ENCODE assay signal across 11 cellular contexts in the genomic region with DNA sequence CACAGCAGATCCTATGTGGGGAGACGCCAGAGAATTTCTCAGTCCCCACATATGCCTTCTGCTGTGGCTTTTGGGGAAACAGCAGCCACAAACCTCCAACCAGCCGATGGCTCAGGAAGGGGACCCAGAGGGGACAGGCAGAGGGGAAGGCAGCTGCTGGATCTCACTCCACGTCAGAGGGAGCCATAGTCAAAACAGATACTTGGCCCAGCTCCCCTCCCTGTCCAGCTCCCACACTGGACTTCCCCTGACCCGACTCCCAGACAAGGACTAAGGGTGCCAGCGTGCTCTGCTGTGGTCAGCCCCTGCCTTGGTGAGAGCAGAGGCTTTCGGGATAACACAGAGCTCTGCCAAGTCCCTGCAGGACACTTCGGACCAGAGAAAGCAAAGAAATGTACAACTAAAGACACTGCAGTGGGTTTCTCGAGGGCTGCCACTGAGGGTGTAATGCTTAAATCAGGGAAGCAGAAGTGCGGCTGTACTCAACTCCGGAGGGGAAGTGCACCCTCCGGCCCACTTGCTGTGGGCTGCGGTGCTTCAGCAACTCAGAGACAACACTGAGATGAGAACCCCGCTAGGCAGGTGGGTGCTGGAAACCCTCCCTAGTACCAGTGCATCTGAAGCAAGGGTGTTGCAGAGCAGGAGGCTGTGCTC. TPM values are rescaled to one million over a fixed set of nuclear protein-coding genes. Genes with fewer than 3 reads are reported as not detected.
DNase-seq lines count a peak whose midpoint lies in the region; ATAC-seq and TF ChIP-seq lines count a peak whose summit lies in the region.
"Had no signal": no experiment of that assay in that cellular context is flagged by ENCODE, and none has a peak within 500 bp of the region (broad histone marks: within the 10 kb centered on the region; RNA-seq: fewer than 3 reads in every experiment).

No MANE protein-coding gene starts in this region.

- intact Hi-C loops in adrenal gland (cut with DNase I) = no loop called here
- intact Hi-C loops in left ventricle myocardium superior (cut with micrococcal nuclease) = no loop called here

- H3K4me3 Mint-ChIP-seq in activated CD4-positive, alpha-beta memory T cell treated with anti-CD3 and anti-CD28 coated beads, Interleukin-2, amount 10 ng/mL, durations not matched to agents 7 days and 5 days = no peak overlapping the region
- H3K4me3 Mint-ChIP-seq: activated CD8-positive, alpha-beta memory T cell treated with anti-CD3 and anti-CD28 coated beads, Interleukin-2, amount 10 ng/mL, durations not matched to agents 7 days and 5 days had no signal

- CTCF ChIA-PET in activated CD4-positive, alpha-beta memory T cell treated with anti-CD3 and anti-CD28 coated beads, Interleukin-2, amount 10 ng/mL, durations not matched to agents 7 days and 5 days (lab: Charles Lee) = no interaction called here

- WGBS in adrenal gland, 4 donors = 56 to 86% (median 62%) methylated on average over 8 to 13 of the region's 13 CpGs

- ATAC-seq in left ventricle myocardium superior = peak; percentile 73
- no peak for ATAC-seq in GM18498 (IDR thresholded peaks at IDR 0.05; ENCODE audit: unreplicated experiment)
- ATAC-seq: activated CD8-positive, alpha-beta memory T cell treated with anti-CD3 and anti-CD28 coated beads, Interleukin-2, amount 10 ng/mL, durations not matched to agents 7 days and 5 days; Panc1 had no signal

- H3K27me3 Mint-ChIP-seq in activated CD4-positive, alpha-beta memory T cell treated with anti-CD3 and anti-CD28 coated beads, Interleukin-2, amount 10 ng/mL, durations not matched to agents 7 days and 5 days = no peaks in the 10 kb centered on the region
- H3K27me3 Mint-ChIP-seq: activated CD8-positive, alpha-beta memory T cell treated with anti-CD3 and anti-CD28 coated beads, Interleukin-2, amount 10 ng/mL, durations not matched to agents 7 days and 5 days had no signal

- peaks cover 22 to 43% of the 10 kb centered on the region in 2 donors for H3K4me1 ChIP-seq in adrenal gland (replicated peaks in 1 of 2)
- H3K4me1 ChIP-seq in osteoblast (ENCODE audit: insufficient read depth, low read length) = no peaks in the 10 kb centered on the region

- H3K27me3 ChIP-seq in adrenal gland = no peaks in the 10 kb centered on the region
- no peaks in the 10 kb centered on the region for H3K27me3 ChIP-seq in osteoblast (ENCODE audit: insufficient read depth, low read length)

- peaks cover 74% of the 10 kb centered on the region for H4K20me1 ChIP-seq in osteoblast (ENCODE audit: insufficient read depth, low read length)

- POLR2A ChIA-PET in activated CD4-positive, alpha-beta memory T cell treated with anti-CD3 and anti-CD28 coated beads, Interleukin-2, amount 10 ng/mL, durations not matched to agents 7 days and 5 days (lab: Charles Lee) = no interaction called here

- no peak for TF ChIP-seq POLR2A in adrenal gland (IDR thresholded peaks at IDR 0.05)

- no peak overlapping the region for H2AFZ ChIP-seq in osteoblast (ENCODE audit: low read length)

- peaks cover 96% of the 10 kb centered on the region for H3K79me2 ChIP-seq in osteoblast (ENCODE audit: insufficient read depth, low read length)

- H3K4me3 ChIP-seq in adrenal gland = no peak overlapping the region
- H3K4me3 ChIP-seq in osteoblast (ENCODE audit: insufficient read depth, low read length) = no peak overlapping the region

- H3K36me3 ChIP-seq in adrenal gland (replicated peaks in 1 of 2) = peaks cover 0 to 58% of the 10 kb centered on the region in 2 donors
- peaks cover 95% of the 10 kb centered on the region for H3K36me3 ChIP-seq in osteoblast (ENCODE audit: insufficient read depth, low read length)

- H3K4me2 ChIP-seq in osteoblast (ENCODE audit: insufficient read depth, low read length) = no peak overlapping the region

- peak in 3 of 7 donors; percentile 60 to 76 (median 67) for DNase-seq in adrenal gland
- peak; percentile 68 for DNase-seq in left ventricle myocardium superior
- no peak for DNase-seq in osteoblast (ENCODE audit: insufficient read length, low spot score, missing footprints)
- peak; percentile 72 for DNase-seq in ureter (ENCODE audit: low spot score)
- DNase-seq in T1000 (lab: John Stamatoyannopoulos, UW) = no peak
- no peak for DNase-seq in SKM-1 (lab: John Stamatoyannopoulos, UW; ENCODE audit: unreplicated experiment)
- DNase-seq in activated CD4-positive, alpha-beta memory T cell treated with anti-CD3 and anti-CD28 coated beads, Interleukin-2, amount 10 ng/mL, durations not matched to agents 7 days and 5 days = no peak
- DNase-seq: activated CD8-positive, alpha-beta memory T cell treated with anti-CD3 and anti-CD28 coated beads, Interleukin-2, amount 10 ng/mL, durations not matched to agents 7 days and 5 days; effector memory CD4-positive, alpha-beta T cell had no signal

- H3K27ac ChIP-seq in adrenal gland = peak overlapping the region in 4 of 5 donors; percentile 26 to 69 (median 42)
- peak overlapping the region; percentile 33 for H3K27ac ChIP-seq in osteoblast (ENCODE audit: low read depth, low read length)

- peaks cover 35% of the 10 kb centered on the region for H3K36me3 Mint-ChIP-seq in activated CD4-positive, alpha-beta memory T cell treated with anti-CD3 and anti-CD28 coated beads, Interleukin-2, amount 10 ng/mL, durations not matched to agents 7 days and 5 days (ENCODE audit: low read depth)

- TF ChIP-seq CTCF in adrenal gland (IDR thresholded peaks at IDR 0.05) (no peak), osteoblast (IDR thresholded peaks at IDR 0.05; ENCODE audit: extremely low read depth, low read depth, low read length) (no peak)

- H3K9me3 ChIP-seq in adrenal gland (replicated peaks in 1 of 3) = no peaks in the 10 kb centered on the region
- no peaks in the 10 kb centered on the region for H3K9me3 ChIP-seq in osteoblast (ENCODE audit: low read depth, low read length)

- no peak overlapping the region for H3K27ac Mint-ChIP-seq in activated CD4-positive, alpha-beta memory T cell treated with anti-CD3 and anti-CD28 coated beads, Interleukin-2, amount 10 ng/mL, durations not matched to agents 7 days and 5 days
- H3K27ac Mint-ChIP-seq: activated CD8-positive, alpha-beta memory T cell treated with anti-CD3 and anti-CD28 coated beads, Interleukin-2, amount 10 ng/mL, durations not matched to agents 7 days and 5 days had no signal

- H3K9me3 Mint-ChIP-seq in activated CD4-positive, alpha-beta memory T cell treated with anti-CD3 and anti-CD28 coated beads, Interleukin-2, amount 10 ng/mL, durations not matched to agents 7 days and 5 days = no peaks in the 10 kb centered on the region

- no peaks in the 10 kb centered on the region for H3K4me1 Mint-ChIP-seq in activated CD4-positive, alpha-beta memory T cell treated with anti-CD3 and anti-CD28 coated beads, Interleukin-2, amount 10 ng/mL, durations not matched to agents 7 days and 5 days
- H3K4me1 Mint-ChIP-seq: activated CD8-positive, alpha-beta memory T cell treated with anti-CD3 and anti-CD28 coated beads, Interleukin-2, amount 10 ng/mL, durations not matched to agents 7 days and 5 days had no signal

RNA-seq across cellular contexts. Expression of a gene that starts 47.2 kb away (rescaled TPM):
- total RNA-seq in adrenal gland = 100 to 1,000 TPM in 6 of 8 donors, 10 to 100 TPM in 2; 78.0 to 261 (median 131) TPM
- polyA plus RNA-seq in adrenal gland = 100 to 1,000 TPM; 107 to 168 (median 125) TPM
- 35.6 TPM for total RNA-seq in left ventricle myocardium superior
- 122 and 126 TPM in 2 replicates for total RNA-seq in osteoblast
- total RNA-seq in ureter = 144 TPM
- total RNA-seq in activated CD4-positive, alpha-beta memory T cell treated with anti-CD3 and anti-CD28 coated beads, Interleukin-2, amount 10 ng/mL, durations not matched to agents 7 days and 5 days = 10 to 100 TPM; 82.3 to 85.7 TPM

Comparison
In these comparisons a context has a peak if more than half of its experiments do, and no peak if none do; other contexts are left out.
1. DNase-seq: peak in left ventricle myocardium superior (single experiment) and ureter (single experiment); none in osteoblast (single experiment), T1000 (single experiment), SKM-1 (single experiment) and activated CD4-positive, alpha-beta memory T cell treated with anti-CD3 and anti-CD28 coated beads, Interleukin-2, amount 10 ng/mL, durations not matched to agents 7 days and 5 days (single experiment).